ENCODE assay signal across 12 cellular contexts in the genomic region with DNA sequence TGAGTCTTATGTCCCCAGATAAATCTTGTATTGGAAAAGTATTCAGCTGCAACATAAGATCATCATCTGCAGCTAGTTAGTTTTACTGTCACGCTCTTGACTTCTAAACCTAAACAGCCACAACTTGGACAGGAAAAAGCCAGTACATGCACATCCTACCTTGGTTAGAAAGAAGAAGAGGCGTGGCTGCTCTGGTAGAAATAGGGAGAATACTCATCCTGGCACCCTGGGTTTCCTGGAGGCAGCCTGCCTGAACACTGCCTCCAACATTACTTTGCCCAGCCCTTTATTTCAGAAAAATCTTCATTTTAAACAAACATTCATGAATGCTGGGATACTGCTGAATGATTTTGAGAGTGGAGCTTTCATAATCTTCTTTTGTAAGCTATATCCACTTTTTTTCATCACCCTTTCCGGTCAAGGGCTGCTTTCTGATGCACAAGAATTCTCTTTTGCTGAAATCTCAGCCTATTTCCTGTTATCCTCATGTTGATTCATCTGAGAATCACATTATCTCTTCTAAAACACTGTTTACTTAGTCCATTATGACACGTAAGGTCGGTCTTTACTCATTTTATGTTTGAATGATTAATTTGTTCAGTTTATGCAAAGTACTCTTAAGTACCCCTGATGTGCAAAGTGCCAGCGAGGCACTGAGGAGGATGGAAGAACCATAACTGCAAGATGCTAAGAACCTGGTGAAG. TPM values are rescaled to one million over a fixed set of nuclear protein-coding genes. Genes with fewer than 3 reads are reported as not detected.
A peak's percentile ranks its signal among the peaks of the same experiment; 100 is the strongest.
DNase-seq lines count a peak whose midpoint lies in the region; ATAC-seq, FAIRE-seq and TF ChIP-seq lines count a peak whose summit lies in the region.
"Had no signal": no experiment of that assay in that cellular context is flagged by ENCODE, and none has a peak within 500 bp of the region (broad histone marks: within the 10 kb centered on the region; RNA-seq: fewer than 3 reads in every experiment).

No MANE protein-coding gene starts in this region.

- FAIRE-seq in GM12892 (lab: Jason Lieb, UNC): no peak

- POLR2A ChIA-PET in activated CD4-positive, alpha-beta T cell treated with anti-CD3 and anti-CD28 coated beads for 36 hours (lab: Charles Lee): no interaction called here

- peaks cover 4% of the 10 kb centered on the region for H3K36me3 Mint-ChIP-seq in activated CD4-positive, alpha-beta T cell treated with anti-CD3 and anti-CD28 coated beads for 36 hours (ENCODE audit: low read depth)
- no peaks in the 10 kb centered on the region for H3K36me3 Mint-ChIP-seq in effector memory CD8-positive, alpha-beta T cell (ENCODE audit: insufficient read depth)

- peaks cover 6% of the 10 kb centered on the region for H3K27me3 Mint-ChIP-seq in activated CD4-positive, alpha-beta T cell treated with anti-CD3 and anti-CD28 coated beads for 36 hours
- peaks cover 4 to 6% of the 10 kb centered on the region in 2 donors for H3K27me3 Mint-ChIP-seq in effector memory CD8-positive, alpha-beta T cell

- TF ChIP-seq CTCF in lower lobe of right lung (IDR thresholded peaks at IDR 0.05) (no peak), tibial nerve (IDR thresholded peaks at IDR 0.05) (no peak)

- TF ChIP-seq POLR2A in tibial nerve (IDR thresholded peaks at IDR 0.05) (no peak), GM12892 (IDR thresholded peaks at IDR 0.05; ENCODE audit: low read depth, low read length) (no peak)

- CTCF ChIA-PET in activated CD4-positive, alpha-beta T cell treated with anti-CD3 and anti-CD28 coated beads for 36 hours (lab: Charles Lee): interaction anchor here (0.5 to 1.3 kb wide), 7 partner anchors 20 to 308 kb away, joined by 3 to 4 read pairs (median 3); no protein-coding TSS in a partner anchor

- H3K4me3 ChIP-seq in lower lobe of right lung (no peak overlapping the region), tibial nerve (no peak overlapping the region)
- H3K4me3 ChIP-seq: coronary artery had no signal

- DNase-seq in activated CD4-positive, alpha-beta T cell treated with anti-CD3 and anti-CD28 coated beads for 36 hours: no peak
- DNase-seq in activated CD4-positive, alpha-beta T cell treated with anti-CD3 and anti-CD28 coated beads for 48 hours: no peak
- no peak for DNase-seq in lower lobe of right lung
- DNase-seq in tibial nerve (ENCODE audit: low spot score in 2 of 2): no peak
- no peak for DNase-seq in effector memory CD8-positive, alpha-beta T cell
- DNase-seq in NCI-H526 (lab: John Stamatoyannopoulos, UW): no peak
- no peak for DNase-seq in GM12892 (ENCODE audit: insufficient read length)
- DNase-seq: 8988T, GF-D8, KG1 had no signal

- H3K9me3 Mint-ChIP-seq in activated CD4-positive, alpha-beta T cell treated with anti-CD3 and anti-CD28 coated beads for 36 hours (ENCODE audit: low read depth): peaks cover 14% of the 10 kb centered on the region
- no peaks in the 10 kb centered on the region for H3K9me3 Mint-ChIP-seq in effector memory CD8-positive, alpha-beta T cell

- peak overlapping the region; percentile 94 for H3K27ac ChIP-seq in cingulate gyrus (ENCODE audit: low read depth, low read length)
- H3K27ac ChIP-seq in lower lobe of right lung: peak overlapping the region; percentile 49
- H3K27ac ChIP-seq in tibial nerve: peak overlapping the region; percentile 69 to 88 (median 80)

- TF ChIP-seq EP300 in tibial nerve (IDR thresholded peaks at IDR 0.05): no peak

- H3K36me3 ChIP-seq in lower lobe of right lung: no peaks in the 10 kb centered on the region
- H3K36me3 ChIP-seq in tibial nerve: peaks cover 0 to 15% (median 0%) of the 10 kb centered on the region in 3 donors

- WGBS in tibial nerve, 2 donors: 48% methylated on average over 6 of the region's 6 CpGs

- H3K27ac Mint-ChIP-seq in activated CD4-positive, alpha-beta T cell treated with anti-CD3 and anti-CD28 coated beads for 36 hours: no peak overlapping the region
- no peak overlapping the region for H3K27ac Mint-ChIP-seq in effector memory CD8-positive, alpha-beta T cell

- H3K27me3 ChIP-seq in lower lobe of right lung (ENCODE audit: low read depth) (no peaks in the 10 kb centered on the region), tibial nerve (no peaks in the 10 kb centered on the region)

- intact Hi-C loops in activated CD4-positive, alpha-beta T cell treated with anti-CD3 and anti-CD28 coated beads for 36 hours (cut with DNase I, micrococcal nuclease): no loop called here
- intact Hi-C loops in lower lobe of right lung (cut with DNase I): no loop called here

- no peak overlapping the region for H3K4me3 Mint-ChIP-seq in activated CD4-positive, alpha-beta T cell treated with anti-CD3 and anti-CD28 coated beads for 36 hours
- no peak overlapping the region for H3K4me3 Mint-ChIP-seq in effector memory CD8-positive, alpha-beta T cell

- peak; percentile 19 for ATAC-seq in activated CD4-positive, alpha-beta T cell treated with anti-CD3 and anti-CD28 coated beads for 36 hours
- ATAC-seq in lower lobe of right lung: no peak
- no peak for ATAC-seq in effector memory CD8-positive, alpha-beta T cell (replicated peaks)

- peaks cover 7% of the 10 kb centered on the region for H3K4me1 Mint-ChIP-seq in activated CD4-positive, alpha-beta T cell treated with anti-CD3 and anti-CD28 coated beads for 36 hours
- peaks cover 0 to 1% of the 10 kb centered on the region in 2 donors for H3K4me1 Mint-ChIP-seq in effector memory CD8-positive, alpha-beta T cell (ENCODE audit: low read depth in 2 of 2)

- H3K9me3 ChIP-seq in lower lobe of right lung (peaks cover 5% of the 10 kb centered on the region), tibial nerve (no peaks in the 10 kb centered on the region)

- peaks cover 67% of the 10 kb centered on the region for H3K4me1 ChIP-seq in lower lobe of right lung
- peaks cover 0 to 81% (median 50%) of the 10 kb centered on the region in 4 donors for H3K4me1 ChIP-seq in tibial nerve

RNA-seq across cellular contexts. Expression of gene STARD13, which starts 55.2 kb away (rescaled TPM):
- under 1 TPM; 0.35 to 0.57 TPM for total RNA-seq in activated CD4-positive, alpha-beta T cell treated with anti-CD3 and anti-CD28 coated beads for 36 hours
- total RNA-seq in lower lobe of right lung (61.0 TPM), tibial nerve (100 to 1,000 TPM in 1 of 4 donors, 10 to 100 TPM in 3; 52.7 to 125 (median 80.0) TPM)
- polyA plus RNA-seq in GM12892 (2012; ENCODE audit: missing spikeins): 3.4 TPM

Comparison
In these comparisons a context has a peak if more than half of its experiments do, and no peak if none do; other contexts are left out.
1. RNA of gene STARD13, which starts 55.2 kb away (total RNA-seq): 52.7 to 125 TPM in tibial nerve and 61.0 TPM in lower lobe of right lung (single experiment); 0.35 to 0.57 TPM in activated CD4-positive, alpha-beta T cell treated with anti-CD3 and anti-CD28 coated beads for 36 hours; every median in the first group is over 10 times any median in the second.
2. Peak in every context shown above with its lines, with median percentiles within 50 percentile points of each other: H3K27ac ChIP-seq.